ENCODE assay signal across 8 cellular contexts in the genomic region with DNA sequence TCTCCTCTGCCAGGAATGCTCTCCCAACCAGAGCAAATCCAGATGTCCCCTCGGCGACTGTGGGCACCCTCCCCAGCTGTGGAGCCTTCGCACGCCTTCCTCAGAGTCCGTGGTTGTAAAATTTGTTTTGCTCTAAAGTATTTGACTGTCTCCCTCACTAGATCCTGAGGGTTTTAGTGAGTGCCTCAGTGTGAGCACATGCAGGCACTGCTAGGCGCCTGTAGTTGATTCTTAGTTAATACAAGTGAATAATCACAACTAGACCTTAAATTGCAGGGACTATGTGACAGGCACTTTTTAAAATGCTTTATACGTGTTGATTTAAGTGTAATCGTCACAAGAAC. TPM values are rescaled to one million over a fixed set of nuclear protein-coding genes. Genes with fewer than 3 reads are reported as not detected.
DNase-seq lines count a peak whose midpoint lies in the region; ATAC-seq and TF ChIP-seq lines count a peak whose summit lies in the region.

No MANE protein-coding gene starts in this region.

- no peak overlapping the region for H3K4me3 Mint-ChIP-seq in activated T-cell treated with anti-CD3 and anti-CD28 coated beads, Interleukin-2, amount 50 U/mL, for 24 hours

- peak overlapping the region; percentile 82 for H3K4me2 ChIP-seq in hepatocyte
- peak overlapping the region; percentile 90 for H3K4me2 ChIP-seq in smooth muscle cell

- H3K4me1 Mint-ChIP-seq in activated T-cell treated with anti-CD3 and anti-CD28 coated beads, Interleukin-2, amount 50 U/mL, for 24 hours (ENCODE audit: low read depth), result peaks cover 17% of the 10 kb centered on the region

- no peaks in the 10 kb centered on the region for H3K27me3 Mint-ChIP-seq in activated T-cell treated with anti-CD3 and anti-CD28 coated beads, Interleukin-2, amount 50 U/mL, for 24 hours

- peak overlapping the region; percentile 97 for H3K27ac Mint-ChIP-seq in activated T-cell treated with anti-CD3 and anti-CD28 coated beads, Interleukin-2, amount 50 U/mL, for 24 hours

- H2AFZ ChIP-seq in hepatocyte, result peak overlapping the region; percentile 82
- H2AFZ ChIP-seq in smooth muscle cell (ENCODE audit: low read depth), result peak overlapping the region; percentile 29

- WGBS in hepatocyte (ENCODE audit: low lambda C conversion rate, missing lambda C conversion rate), result 6% methylated on average over 8 of the region's 8 CpGs
- WGBS in smooth muscle cell (ENCODE audit: low lambda C conversion rate), result 8% methylated on average over 8 of the region's 8 CpGs

- peaks cover 16% of the 10 kb centered on the region for H3K36me3 ChIP-seq in WERI-Rb-1
- H3K36me3 ChIP-seq in hepatocyte (replicated peaks; ENCODE audit: insufficient read depth, low read depth), result no peaks in the 10 kb centered on the region
- no peaks in the 10 kb centered on the region for H3K36me3 ChIP-seq in smooth muscle cell (ENCODE audit: low read depth)

- H3F3A ChIP-seq in smooth muscle cell (ENCODE audit: low read depth), result peaks cover 8% of the 10 kb centered on the region

- H3K27ac ChIP-seq in WERI-Rb-1, result peak overlapping the region; percentile 90
- peak overlapping the region; percentile 97 for H3K27ac ChIP-seq in hepatocyte
- H3K27ac ChIP-seq in smooth muscle cell (ENCODE audit: low read depth), result peak overlapping the region; percentile 89

- H3K79me2 ChIP-seq in hepatocyte (peaks cover 48% of the 10 kb centered on the region), smooth muscle cell (ENCODE audit: low read depth) (peaks cover 43% of the 10 kb centered on the region)

- H3K27me3 ChIP-seq in WERI-Rb-1 (ENCODE audit: insufficient read depth, low read depth, severe bottlenecking) (no peaks in the 10 kb centered on the region), hepatocyte (no peaks in the 10 kb centered on the region), smooth muscle cell (ENCODE audit: low read depth) (no peaks in the 10 kb centered on the region)

- H3K9ac ChIP-seq in smooth muscle cell (ENCODE audit: low read depth), result peak overlapping the region; percentile 96

- no peaks in the 10 kb centered on the region for H3K9me2 ChIP-seq in hepatocyte (replicated peaks; ENCODE audit: insufficient read depth)

- H3K9me3 ChIP-seq in WERI-Rb-1 (ENCODE audit: severe bottlenecking) (no peaks in the 10 kb centered on the region), hepatocyte (ENCODE audit: low read depth) (no peaks in the 10 kb centered on the region), smooth muscle cell (replicated peaks; ENCODE audit: low read depth) (no peaks in the 10 kb centered on the region)

- no peak for DNase-seq in activated T-cell treated with anti-CD3 and anti-CD28 coated beads, Interleukin-2, amount 50 U/mL, for 24 hours
- DNase-seq in activated T-cell treated with anti-CD3 and anti-CD28 coated beads, Interleukin-2, amount 50 U/mL, for 48 hours, result no peak
- no peak for DNase-seq in WERI-Rb-1
- no peak for DNase-seq in hepatocyte (ENCODE audit: low spot score)
- DNase-seq in smooth muscle cell (lab: John Stamatoyannopoulos, UW; ENCODE audit: unreplicated experiment), result no peak
- no peak for DNase-seq in kidney glomerular epithelial cell (lab: John Stamatoyannopoulos, UW)

- H3K4me3 ChIP-seq in WERI-Rb-1 (ENCODE audit: low read depth, low read length), result peak overlapping the region; percentile 92
- H3K4me3 ChIP-seq in hepatocyte, result peak overlapping the region; percentile 99
- peak overlapping the region; percentile 99 for H3K4me3 ChIP-seq in smooth muscle cell

- peaks cover 28% of the 10 kb centered on the region for H4K20me1 ChIP-seq in hepatocyte (ENCODE audit: insufficient read depth, poor library complexity, severe bottlenecking)
- peaks cover 33% of the 10 kb centered on the region for H4K20me1 ChIP-seq in smooth muscle cell (ENCODE audit: low read depth)

- H3K36me3 Mint-ChIP-seq in activated T-cell treated with anti-CD3 and anti-CD28 coated beads, Interleukin-2, amount 50 U/mL, for 24 hours (ENCODE audit: low read depth), result peaks cover 14% of the 10 kb centered on the region

- peaks cover 22% of the 10 kb centered on the region for H3K4me1 ChIP-seq in hepatocyte (ENCODE audit: insufficient read depth)
- H3K4me1 ChIP-seq in smooth muscle cell (ENCODE audit: low read depth), result peaks cover 12% of the 10 kb centered on the region

- TF ChIP-seq CTCF in WERI-Rb-1 (IDR thresholded peaks at IDR 0.05; ENCODE audit: low read depth, low read length) (no peak), hepatocyte (IDR thresholded peaks at IDR 0.05; ENCODE audit: poor library complexity) (no peak), smooth muscle cell (IDR thresholded peaks at IDR 0.05; ENCODE audit: borderline replicate concordance, insufficient read depth, poor library complexity, severe bottlenecking) (no peak)

- ATAC-seq in GM21825 (IDR thresholded peaks at IDR 0.05; ENCODE audit: unreplicated experiment), result no peak
- no peak for ATAC-seq in HG03039 (IDR thresholded peaks at IDR 0.05; ENCODE audit: unreplicated experiment)

- no peaks in the 10 kb centered on the region for H3K9me3 Mint-ChIP-seq in activated T-cell treated with anti-CD3 and anti-CD28 coated beads, Interleukin-2, amount 50 U/mL, for 24 hours

RNA-seq across cellular contexts. Expression of gene MTCH1, which starts 0.7 kb away (rescaled TPM):
- total RNA-seq in hepatocyte, result 184 and 203 TPM in 2 replicates
- polyA plus RNA-seq in hepatocyte, result 359 and 395 TPM in 2 replicates
- 200 and 225 TPM in 2 replicates for total RNA-seq in smooth muscle cell
- 441 and 517 TPM in 2 replicates for polyA plus RNA-seq in smooth muscle cell

RNA-seq across cellular contexts. Expression of gene FGD2, which starts 18.8 kb away (rescaled TPM):
- total RNA-seq in hepatocyte (2.5 and 4.6 TPM in 2 replicates), smooth muscle cell (not detected in 2 replicates)
- polyA plus RNA-seq in hepatocyte (3.7 and 5.2 TPM in 2 replicates), smooth muscle cell (not detected in 2 replicates)

RNA-seq across cellular contexts. Expression of gene PI16, which starts 32.1 kb away (rescaled TPM):
- total RNA-seq in hepatocyte (not detected in 2 replicates), smooth muscle cell (1.2 and 4.1 TPM in 2 replicates)
- polyA plus RNA-seq in hepatocyte (0.28 TPM in 1 of 2 replicates, not detected in the other), smooth muscle cell (7.2 and 9.6 TPM in 2 replicates)
